In the genomic region with DNA sequence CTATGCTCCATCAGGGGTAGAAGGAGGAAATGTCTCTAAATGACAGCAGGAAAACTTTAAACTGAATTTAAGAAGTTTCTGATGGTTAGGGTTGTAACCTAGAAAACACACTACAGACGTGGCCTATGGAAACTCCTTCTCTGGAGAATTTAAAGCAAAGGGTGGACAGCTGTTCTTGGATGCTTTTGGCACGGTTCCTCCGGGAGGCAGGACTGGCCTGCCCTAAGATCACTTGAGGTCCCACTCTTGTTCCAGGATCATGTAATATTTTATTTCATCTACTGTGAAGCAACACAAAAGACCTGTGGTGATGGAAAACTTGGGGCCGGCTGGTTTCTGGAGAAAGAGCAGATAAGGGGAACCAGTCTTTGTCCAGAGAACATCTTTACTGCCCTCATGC, we compare ENCODE assay signal across 17 cellular contexts.
"Had no signal": no experiment of that assay in that cellular context is flagged by ENCODE, and none has a peak within 500 bp of the region (broad histone marks: within the 10 kb centered on the region; RNA-seq: fewer than 3 reads in every experiment).

No MANE protein-coding gene starts in this region.

- H3K27me3 ChIP-seq: adrenal gland, foreskin keratinocyte, tibial artery had no signal

- H3K4me3 ChIP-seq: adrenal gland, skin epidermis, tibial artery had no signal

- H3K36me3 ChIP-seq: tibial artery had no signal

- H3K9me3 ChIP-seq: adrenal gland, tibial artery had no signal

- DNase-seq: activated B cell treated with CpG ODN at 0.5 μM for 24 hours; activated CD4-positive, alpha-beta T cell treated with anti-CD3 and anti-CD28 coated beads for 36 hours; activated CD4-positive, alpha-beta T cell treated with anti-CD3 and anti-CD28 coated beads, Interleukin-2, amount 50 U/mL, for 4 hours; activated CD8-positive, alpha-beta memory T cell treated with anti-CD3 and anti-CD28 coated beads for 24 hours; activated CD8-positive, alpha-beta memory T cell treated with anti-CD3 and anti-CD28 coated beads, Interleukin-2, amount 50 U/mL, for 4 hours; activated naive CD4-positive, alpha-beta T cell; activated T-cell treated with anti-CD3 and anti-CD28 coated beads, Interleukin-2, amount 50 U/mL, for 24 hours; central memory CD4-positive, alpha-beta T cell; foreskin keratinocyte; glutamatergic neuron; hippocampal formation; natural killer cell; stimulated activated CD4-positive, alpha-beta T cell treated with anti-CD3 and anti-CD28 coated beads, Interleukin-1b, Interleukin-23, amount 100 ng/mL, for 48 hours; T1000; tibial artery had no signal

- H3K27ac ChIP-seq: foreskin keratinocyte, skin epidermis had no signal
